Comparison of ENCODE assay signal across 8 cellular contexts in the genomic region with DNA sequence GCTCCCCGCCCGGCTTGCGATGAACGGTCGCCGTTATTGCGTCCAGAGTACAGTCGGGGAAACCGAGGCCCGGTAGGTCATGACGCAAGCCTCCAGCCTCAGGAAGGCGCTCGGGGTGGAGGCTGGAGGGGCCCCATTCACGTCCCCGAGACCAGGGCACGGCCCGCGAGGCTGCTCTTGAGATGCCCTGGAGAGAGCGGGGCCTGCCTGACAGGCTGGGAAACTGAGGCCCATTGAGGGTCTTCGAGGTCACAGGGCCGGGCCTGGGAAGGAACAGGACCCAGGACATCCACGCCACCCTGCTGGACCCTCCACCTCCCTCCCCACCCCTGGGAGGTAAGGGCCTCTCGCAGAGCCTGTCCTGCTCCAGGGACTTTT. TPM values are rescaled to one million over a fixed set of nuclear protein-coding genes. Genes with fewer than 3 reads are reported as not detected.
A peak's percentile ranks its signal among the peaks of the same experiment; 100 is the strongest.
DNase-seq lines count a peak whose midpoint lies in the region; ATAC-seq, FAIRE-seq and TF ChIP-seq lines count a peak whose summit lies in the region.

No MANE protein-coding gene starts in this region.

- DNase-seq in BE2C (no peak), GM12878 (ENCODE audit: low read depth, low spot score) (no peak), right lobe of liver (no peak), uterus (no peak), mesenteric fat pad (ENCODE audit: low spot score) (no peak), AG08396 (ENCODE audit: low spot score) (no peak)

- no peaks in the 10 kb centered on the region for H4K20me1 ChIP-seq in GM12878 (ENCODE audit: control insufficient read depth, insufficient read depth)

- intact Hi-C loops in GM12878 (cut with micrococcal nuclease; ENCODE audit: unreplicated experiment) = no loop called here
- intact Hi-C loops in right lobe of liver (cut with DNase I) = no loop called here
- intact Hi-C loops in uterus (cut with DNase I; ENCODE audit: low total_unique reads) = no loop called here

- peaks cover 11% of the 10 kb centered on the region for H3K79me2 ChIP-seq in GM12878 (ENCODE audit: control insufficient read depth, insufficient read depth, low read length)

- WGBS in GM12878 (ENCODE audit: insufficient coverage, insufficient replicate concordance, low lambda C conversion rate, missing lambda C conversion rate) = 0% methylated on average over 20 of the region's 23 CpGs
- 0% methylated on average over 5 of the region's 23 CpGs for WGBS in right lobe of liver (ENCODE audit: insufficient coverage, low coverage, low lambda C conversion rate, missing lambda C conversion rate)

- no peak for TF ChIP-seq RAD21 in GM12878 (IDR thresholded peaks at IDR 0.05; ENCODE audit: insufficient read depth, low read depth, low read length)

- H3K9me3 ChIP-seq in BE2C (no peaks in the 10 kb centered on the region), GM12878 (replicated peaks; ENCODE audit: control insufficient read depth, insufficient read depth, low read length) (no peaks in the 10 kb centered on the region), right lobe of liver (no peaks in the 10 kb centered on the region), uterus (no peaks in the 10 kb centered on the region)

- peak overlapping the region; percentile 74 for H2AFZ ChIP-seq in GM12878 (ENCODE audit: control insufficient read depth, low read depth, low read length)

- CTCF ChIA-PET in GM12878 (lab: Yijun Ruan, JAX) = no interaction called here

- no peak for TF ChIP-seq POLR2A in GM12878 (IDR thresholded peaks at IDR 0.05; ENCODE audit: low read depth, low read length)
- no peak for TF ChIP-seq POLR2A in right lobe of liver (IDR thresholded peaks at IDR 0.05)
- no peak for TF ChIP-seq POLR2A in uterus (IDR thresholded peaks at IDR 0.05)

- in situ Hi-C loops in GM12878 (cut with MboI) = no loop called here

- H3K4me2 ChIP-seq in GM12878 (ENCODE audit: control insufficient read depth, insufficient read depth) = peak overlapping the region; percentile 83

- H3K4me3 ChIP-seq in BE2C (ENCODE audit: low read depth, low read length) (peak overlapping the region; percentile 78), GM12878 (peak overlapping the region; percentile 94), right lobe of liver (peak overlapping the region; percentile 87 to 97 (median 88)), uterus (peak overlapping the region; percentile 75 to 95)

- peak overlapping the region; percentile 88 for H3K9ac ChIP-seq in GM12878 (ENCODE audit: control insufficient read depth, insufficient read depth, low read length)

- BruUV-seq in GM12878 (replicated peaks; lab: Mats Ljungman, UMichigan) = TSS peak; percentile 74

- RAD21 ChIA-PET in GM12878 (lab: Charles Lee; ENCODE audit: unreplicated experiment) = no interaction called here

- peaks cover 17% of the 10 kb centered on the region for H3K36me3 ChIP-seq in BE2C
- H3K36me3 ChIP-seq in GM12878 (ENCODE audit: control insufficient read depth in 2 of 2, insufficient read depth in 2 of 2, low read length in 1 of 2) = peaks cover 4 to 6% of the 10 kb centered on the region in 2 experiments; a peak in 3 of 4 replicates
- H3K36me3 ChIP-seq in right lobe of liver = peaks cover 0 to 5% (median 0%) of the 10 kb centered on the region in 4 donors
- H3K36me3 ChIP-seq in uterus = no peaks in the 10 kb centered on the region

- peak; percentile 11 for ATAC-seq in HG02840 (IDR thresholded peaks at IDR 0.05; ENCODE audit: low FRiP score, unreplicated experiment)
- ATAC-seq in GM12878 = peak; percentile 13
- ATAC-seq in right lobe of liver = peak in 1 of 4 donors; percentile 1
- ATAC-seq in HG03520 (IDR thresholded peaks at IDR 0.05; ENCODE audit: unreplicated experiment) = no peak

- no peak for TF ChIP-seq EP300 in GM12878 (IDR thresholded peaks at IDR 0.05; ENCODE audit: borderline replicate concordance in 1 of 2, control insufficient read depth in 1 of 2, low read depth in 2 of 2, low read length in 2 of 2)

- H3K4me1 ChIP-seq in BE2C (no peaks in the 10 kb centered on the region), GM12878 (ENCODE audit: control insufficient read depth, insufficient read depth, low read length) (no peaks in the 10 kb centered on the region), right lobe of liver (peaks cover 0 to 7% (median 3%) of the 10 kb centered on the region in 4 donors), uterus (peaks cover 0 to 17% of the 10 kb centered on the region in 2 donors)

- no peak for FAIRE-seq in GM12878 (lab: Jason Lieb, UNC)

- POLR2A ChIA-PET in GM12878 (lab: Charles Lee) = no interaction called here

- H3K27ac ChIP-seq in GM12878 (ENCODE audit: control insufficient read depth, insufficient read depth) (peak overlapping the region; percentile 86), right lobe of liver (peak overlapping the region; percentile 70 to 83 (median 83)), uterus (peak overlapping the region; percentile 87 to 91)

- TF ChIP-seq CTCF in BE2C (IDR thresholded peaks at IDR 0.05; ENCODE audit: low read depth, low read length) (no peak), GM12878 (IDR thresholded peaks at IDR 0.05 in 2 of 3, conservative IDR thresholded peaks at IDR 0.05 in 1 of 3; ENCODE audit: control insufficient read depth in 2 of 3, extremely low read depth in 1 of 3, insufficient read depth in 1 of 3, low read depth in 3 of 3, low read length in 3 of 3) (no peak), right lobe of liver (IDR thresholded peaks at IDR 0.05) (no peak), uterus (IDR thresholded peaks at IDR 0.05) (no peak)

- H3K27me3 ChIP-seq in BE2C (no peaks in the 10 kb centered on the region), GM12878 (replicated peaks in 1 of 2; ENCODE audit: control insufficient read depth in 2 of 2, insufficient read depth in 2 of 2, low read length in 1 of 2) (no peaks in the 10 kb centered on the region), right lobe of liver (no peaks in the 10 kb centered on the region), uterus (peaks cover 0 to 4% of the 10 kb centered on the region in 2 donors)

- SMC1A ChIA-PET in GM12878 (lab: Charles Lee; ENCODE audit: uncharacterized antibody, unreplicated experiment) = no interaction called here

RNA-seq across cellular contexts. Expression of gene NDUFS7, which starts 0.4 kb away (rescaled TPM):
- 569 TPM for polyA plus RNA-seq in BE2C (2012; ENCODE audit: insufficient read depth, insufficient read length, low read depth)
- total RNA-seq in GM12878 (2013; cell fraction: nucleolus; rRNA removed) = 50.2 and 65.0 TPM in 2 replicates
- 107 and 143 TPM in 2 replicates for total RNA-seq in GM12878 (2014; rRNA removed)
- 18.5 and 24.1 TPM in 2 replicates for total RNA-seq in GM12878 (2014; rRNA removed; fragmentation: Illumina TruSeq; extraction: Trizol)
- total RNA-seq in GM12878 (2021) = 136 and 143 TPM in 2 replicates
- polyA plus RNA-seq in GM12878 (2011; ENCODE audit: low read depth) = 16.9 TPM
- polyA plus RNA-seq in GM12878 (2011; rRNA removed) = 12.1 and 43.0 TPM in 2 replicates
- polyA plus RNA-seq in GM12878 (2011; cell fraction: cytosol; rRNA removed) = 127 and 227 TPM in 2 replicates
- polyA plus RNA-seq in GM12878 (2011; cell fraction: nucleus; rRNA removed) = 125 and 151 TPM in 2 replicates
- polyA plus RNA-seq in GM12878 (2012) = 64.7 and 88.4 TPM in 2 replicates
- 1.5 and 5.1 TPM in 2 replicates for polyA plus RNA-seq in GM12878 (2014; fragmentation: Illumina TruSeq; extraction: Trizol)
- polyA plus RNA-seq in GM12878 (2014; fragmentation: Nextera tagmentation; extraction: Ambion mirVana) = 10 to 100 TPM; 10.6 to 39.4 TPM
- polyA plus RNA-seq in GM12878 (2014; rRNA removed) = 166 and 177 TPM in 2 replicates
- 100 to 1,000 TPM; 261 to 282 TPM for polyA plus RNA-seq in GM12878 (2016; fragmentation: Nextera tagmentation; extraction: Ambion mirVana)
- polyA minus RNA-seq in GM12878 (2011; rRNA and poly(A)+ RNA removed) = 38.5 and 54.8 TPM in 2 replicates
- 65.2 and 74.7 TPM in 2 replicates for polyA minus RNA-seq in GM12878 (2011; cell fraction: cytosol; rRNA and poly(A)+ RNA removed)
- polyA minus RNA-seq in GM12878 (2011; cell fraction: nucleus; rRNA and poly(A)+ RNA removed) = 16.3 and 29.0 TPM in 2 replicates
- 100 to 1,000 TPM in 2 of 6 experiments, 10 to 100 TPM in 4; 70.1 to 210 (median 85.0) TPM for total RNA-seq in right lobe of liver
- total RNA-seq in uterus = 10 to 100 TPM; 39.2 to 65.5 (median 42.1) TPM
- 75.3 TPM for total RNA-seq in mesenteric fat pad

RNA-seq across cellular contexts. Expression of gene GAMT, which starts 17.3 kb away (rescaled TPM):
- polyA plus RNA-seq in BE2C (2012; ENCODE audit: insufficient read depth, insufficient read length, low read depth) = 17.9 TPM
- 6.5 and 6.7 TPM in 2 replicates for total RNA-seq in GM12878 (2013; cell fraction: nucleolus; rRNA removed)
- total RNA-seq in GM12878 (2014; rRNA removed) (50.1 and 55.2 TPM in 2 replicates), GM12878 (2014; rRNA removed; fragmentation: Illumina TruSeq; extraction: Trizol) (22.5 and 24.9 TPM in 2 replicates), GM12878 (2021) (49.1 and 52.0 TPM in 2 replicates), right lobe of liver (100 to 1,000 TPM; 151 to 380 (median 221) TPM), uterus (10 to 100 TPM in 2 of 4 donors, 1 to 10 TPM in 2; 3.3 to 14.4 (median 8.4) TPM), mesenteric fat pad (8.4 TPM)
- 9.2 TPM for polyA plus RNA-seq in GM12878 (2011; ENCODE audit: low read depth)
- polyA plus RNA-seq in GM12878 (2011; rRNA removed) (4.7 and 13.0 TPM in 2 replicates), GM12878 (2014; fragmentation: Illumina TruSeq; extraction: Trizol) (8.3 and 28.5 TPM in 2 replicates), GM12878 (2014; fragmentation: Nextera tagmentation; extraction: Ambion mirVana) (1 to 10 TPM; 1.6 to 5.6 TPM), GM12878 (2014; rRNA removed) (56.0 and 65.8 TPM in 2 replicates), GM12878 (2016; fragmentation: Nextera tagmentation; extraction: Ambion mirVana) (100 to 1,000 TPM; 122 to 131 TPM)
- polyA plus RNA-seq in GM12878 (2011; cell fraction: cytosol; rRNA removed) = 13.6 and 22.1 TPM in 2 replicates
- 11.4 and 12.7 TPM in 2 replicates for polyA plus RNA-seq in GM12878 (2011; cell fraction: nucleus; rRNA removed)
- polyA plus RNA-seq in GM12878 (2012) = 28.9 and 29.0 TPM in 2 replicates
- polyA minus RNA-seq in GM12878 (2011; rRNA and poly(A)+ RNA removed) = 4.2 and 10.8 TPM in 2 replicates
- polyA minus RNA-seq in GM12878 (2011; cell fraction: cytosol; rRNA and poly(A)+ RNA removed) = 4.5 and 11.0 TPM in 2 replicates
- 2.1 and 5.4 TPM in 2 replicates for polyA minus RNA-seq in GM12878 (2011; cell fraction: nucleus; rRNA and poly(A)+ RNA removed)

RNA-seq across cellular contexts. Expression of gene DAZAP1, which starts 23.3 kb away (rescaled TPM):
- 146 TPM for polyA plus RNA-seq in BE2C (2012; ENCODE audit: insufficient read depth, insufficient read length, low read depth)
- 111 and 128 TPM in 2 replicates for total RNA-seq in GM12878 (2013; cell fraction: nucleolus; rRNA removed)
- total RNA-seq in GM12878 (2014; rRNA removed) (122 and 127 TPM in 2 replicates), GM12878 (2014; rRNA removed; fragmentation: Illumina TruSeq; extraction: Trizol) (82.5 and 93.4 TPM in 2 replicates), GM12878 (2021) (223 and 240 TPM in 2 replicates), right lobe of liver (10 to 100 TPM; 22.3 to 50.9 (median 42.2) TPM), uterus (100 to 1,000 TPM in 1 of 4 donors, 10 to 100 TPM in 1, 1 to 10 TPM in 2; 1.2 to 102 (median 23.8) TPM), mesenteric fat pad (110 TPM)
- polyA plus RNA-seq in GM12878 (2011; ENCODE audit: low read depth) = 23.5 TPM
- polyA plus RNA-seq in GM12878 (2011; rRNA removed) (110 and 123 TPM in 2 replicates), GM12878 (2014; fragmentation: Illumina TruSeq; extraction: Trizol) (69.0 and 91.2 TPM in 2 replicates), GM12878 (2014; fragmentation: Nextera tagmentation; extraction: Ambion mirVana) (10 to 100 TPM in 1 of 2 experiments, 1 to 10 TPM in 1; 9.9 to 27.7 TPM), GM12878 (2014; rRNA removed) (164 and 194 TPM in 2 replicates), GM12878 (2016; fragmentation: Nextera tagmentation; extraction: Ambion mirVana) (10 to 100 TPM; 16.9 to 17.9 TPM)
- 47.6 and 72.8 TPM in 2 replicates for polyA plus RNA-seq in GM12878 (2011; cell fraction: cytosol; rRNA removed)
- polyA plus RNA-seq in GM12878 (2011; cell fraction: nucleus; rRNA removed) = 106 and 159 TPM in 2 replicates
- polyA plus RNA-seq in GM12878 (2012) = 71.1 and 77.1 TPM in 2 replicates
- 27.9 and 29.7 TPM in 2 replicates for polyA minus RNA-seq in GM12878 (2011; rRNA and poly(A)+ RNA removed)
- polyA minus RNA-seq in GM12878 (2011; cell fraction: cytosol; rRNA and poly(A)+ RNA removed) = 26.6 and 31.5 TPM in 2 replicates
- polyA minus RNA-seq in GM12878 (2011; cell fraction: nucleus; rRNA and poly(A)+ RNA removed) = 17.4 and 38.3 TPM in 2 replicates

RNA-seq across cellular contexts. Expression of gene RPS15, which starts 54.1 kb away (rescaled TPM):
- polyA plus RNA-seq in BE2C (2012; ENCODE audit: insufficient read depth, insufficient read length, low read depth) = 4,587 TPM
- total RNA-seq in GM12878 (2013; cell fraction: nucleolus; rRNA removed) = 239 and 289 TPM in 2 replicates
- total RNA-seq in GM12878 (2014; rRNA removed) (1,524 and 1,715 TPM in 2 replicates), GM12878 (2014; rRNA removed; fragmentation: Illumina TruSeq; extraction: Trizol) (972 and 1,030 TPM in 2 replicates), GM12878 (2021) (2,219 and 2,315 TPM in 2 replicates), right lobe of liver (1,000 to 10,000 TPM in 2 of 6 experiments, 100 to 1,000 TPM in 4; 334 to 1,615 (median 355) TPM), uterus (1,000 to 10,000 TPM in 3 of 4 donors, 100 to 1,000 TPM in 1; 648 to 5,728 (median 1,854) TPM), mesenteric fat pad (909 TPM)
- 7,786 TPM for polyA plus RNA-seq in GM12878 (2011; ENCODE audit: low read depth)
- polyA plus RNA-seq in GM12878 (2011; rRNA removed) (524 and 1,111 TPM in 2 replicates), GM12878 (2014; fragmentation: Illumina TruSeq; extraction: Trizol) (209 and 786 TPM in 2 replicates), GM12878 (2014; fragmentation: Nextera tagmentation; extraction: Ambion mirVana) (100 to 1,000 TPM; 559 to 717 TPM), GM12878 (2014; rRNA removed) (3,158 and 3,344 TPM in 2 replicates), GM12878 (2016; fragmentation: Nextera tagmentation; extraction: Ambion mirVana) (1,000 to 10,000 TPM; 1,763 to 1,909 TPM)
- polyA plus RNA-seq in GM12878 (2011; cell fraction: cytosol; rRNA removed) = 3,186 and 3,536 TPM in 2 replicates
- polyA plus RNA-seq in GM12878 (2011; cell fraction: nucleus; rRNA removed) = 1,362 and 1,364 TPM in 2 replicates
- 3,088 and 3,408 TPM in 2 replicates for polyA plus RNA-seq in GM12878 (2012)
- polyA minus RNA-seq in GM12878 (2011; rRNA and poly(A)+ RNA removed) = 256 and 857 TPM in 2 replicates
- 796 and 851 TPM in 2 replicates for polyA minus RNA-seq in GM12878 (2011; cell fraction: cytosol; rRNA and poly(A)+ RNA removed)
- 184 and 257 TPM in 2 replicates for polyA minus RNA-seq in GM12878 (2011; cell fraction: nucleus; rRNA and poly(A)+ RNA removed)
